Comparison of ENCODE assay signal across 1 cellular context in genomic region chr5:173055983-173056782, GRCh38.
A peak's percentile ranks its signal among the peaks of the same experiment; 100 is the strongest.
TF ChIP-seq lines count a peak whose summit lies in the region.

Gene CREBRF (plus strand): TSS chr5:173056352. CDS start chr5:173080776, 24,424 bp downstream.

TF ChIP-seq in K562, 482 proteins besides CTCF, POLR2A, EP300 and RAD21 (continued from another document and continues in another):
- no peak for TF ChIP-seq RERE (CRISPR knock-in tag; IDR thresholded peaks at IDR 0.05; ENCODE audit: borderline replicate concordance)
- no peak for TF ChIP-seq TSC22D4 (tag; IDR thresholded peaks at IDR 0.05)
- no peak for TF ChIP-seq ZBTB8A (IDR thresholded peaks at IDR 0.05; ENCODE audit: partially characterized antibody)
- no peak for TF ChIP-seq MCM5 (IDR thresholded peaks at IDR 0.05; ENCODE audit: low read depth)
- TF ChIP-seq CBX8 (IDR thresholded peaks at IDR 0.05; ENCODE audit: borderline replicate concordance, extremely low read depth, low read depth, low read length, poor library complexity, severe bottlenecking), result no peak
- no peak for TF ChIP-seq ZNF740 (CRISPR knock-in tag; IDR thresholded peaks at IDR 0.05)
- TF ChIP-seq ZNF740 (tag; IDR thresholded peaks at IDR 0.05), result no peak
- no peak for TF ChIP-seq E2F4 (CRISPR knock-in tag; IDR thresholded peaks at IDR 0.05; ENCODE audit: low read depth)
- TF ChIP-seq ZNF407 (IDR thresholded peaks at IDR 0.05; ENCODE audit: low read depth), result no peak
- no peak for TF ChIP-seq CTCFL (IDR thresholded peaks at IDR 0.05; ENCODE audit: borderline replicate concordance, insufficient read depth, low read depth, low read length, poor library complexity, severe bottlenecking)
- no peak for TF ChIP-seq HNRNPUL1 (IDR thresholded peaks at IDR 0.05; ENCODE audit: low read length)
- TF ChIP-seq SRSF9 (IDR thresholded peaks at IDR 0.05; ENCODE audit: borderline replicate concordance, low read depth, low read length), result no peak
- no peak for TF ChIP-seq ZNF347 (CRISPR knock-in tag; IDR thresholded peaks at IDR 0.05; ENCODE audit: low read depth)
- TF ChIP-seq GABPA (tag; conservative IDR thresholded peaks at IDR 0.05; ENCODE audit: low read depth), result peak; percentile 91
- TF ChIP-seq SAP30 (IDR thresholded peaks at IDR 0.05; ENCODE audit: borderline replicate concordance, insufficient read depth, low read depth, low read length, poor library complexity, severe bottlenecking), result peak; percentile 96
- TF ChIP-seq SMARCE1 (IDR thresholded peaks at IDR 0.05), result 0 out of 2 replicates have a peak, but pooled peaks have one; percentile 2
- TF ChIP-seq SOX6 (IDR thresholded peaks at IDR 0.05), result peak; percentile 65; the same call in 1 of the 2 replicates
- TF ChIP-seq ATF4 (CRISPR knock-in tag; IDR thresholded peaks at IDR 0.05), result peak; percentile 25; the same call in 1 of the 2 replicates
- TF ChIP-seq TAF9B (IDR thresholded peaks at IDR 0.05; ENCODE audit: partially characterized antibody), result peak; percentile 82
- TF ChIP-seq STAT5A (IDR thresholded peaks at IDR 0.05; ENCODE audit: borderline replicate concordance, low read length), result peak; percentile 53
- TF ChIP-seq GTF2F1 (IDR thresholded peaks at IDR 0.05; ENCODE audit: low read depth, low read length), result no peak
- TF ChIP-seq CBFA2T3 (IDR thresholded peaks at IDR 0.05), result 0 out of 2 replicates have a peak, but pooled peaks have one; percentile 11
- TF ChIP-seq ELK1 (CRISPR knock-in tag; IDR thresholded peaks at IDR 0.05), result no peak
- no peak for TF ChIP-seq ZBTB43 (CRISPR knock-in tag; IDR thresholded peaks at IDR 0.05)
- TF ChIP-seq ZZZ3 (IDR thresholded peaks at IDR 0.05), result no peak
- TF ChIP-seq HINFP (tag; conservative IDR thresholded peaks at IDR 0.05; ENCODE audit: low read depth), result no peak
- no peak for TF ChIP-seq KAT7 (CRISPR knock-in tag; IDR thresholded peaks at IDR 0.05; ENCODE audit: borderline replicate concordance)
- no peak for TF ChIP-seq ZNF354B (CRISPR knock-in tag; IDR thresholded peaks at IDR 0.05)
- peak; percentile 45; the same call in 1 of the 2 replicates for TF ChIP-seq TEAD4 (IDR thresholded peaks at IDR 0.05; ENCODE audit: low read length)
- TF ChIP-seq TEAD4 (CRISPR knock-in tag; IDR thresholded peaks at IDR 0.05; ENCODE audit: borderline replicate concordance), result no peak
- TF ChIP-seq DDX20 (tag; IDR thresholded peaks at IDR 0.05; ENCODE audit: low read depth), result no peak
- TF ChIP-seq ZNF696 (CRISPR knock-in tag; conservative IDR thresholded peaks at IDR 0.05), result no peak
- TF ChIP-seq MTA2 (IDR thresholded peaks at IDR 0.05; ENCODE audit: low read depth), result no peak
